Comparison of ENCODE assay signal across 8 cellular contexts in genomic region chr20:4171538-4172116, GRCh38. TPM values are rescaled to one million over a fixed set of nuclear protein-coding genes. Genes with fewer than 3 reads are reported as not detected.
DNase-seq lines count a peak whose midpoint lies in the region; ATAC-seq and TF ChIP-seq lines count a peak whose summit lies in the region.

No MANE protein-coding gene starts in this region.

- no peaks in the 10 kb centered on the region for H3K9me3 Mint-ChIP-seq in CD8-positive, alpha-beta memory T cell

- DNase-seq in CD8-positive, alpha-beta memory T cell, result no peak
- DNase-seq in Peyer's patch, result peak in 1 of 3 donors; percentile 69
- DNase-seq in epithelial cell of prostate (ENCODE audit: low read depth, low spot score), result no peak
- DNase-seq in COR-L47 (lab: John Stamatoyannopoulos, UW), result no peak
- no peak for DNase-seq in NCI-H2227 (lab: John Stamatoyannopoulos, UW; ENCODE audit: unreplicated experiment)
- DNase-seq in DMS153 (lab: John Stamatoyannopoulos, UW), result no peak

- CTCF ChIA-PET in CD8-positive, alpha-beta memory T cell (lab: Charles Lee), result no interaction called here

- H3K27me3 ChIP-seq in CD8-positive, alpha-beta memory T cell (ENCODE audit: insufficient read depth, low read length, poor library complexity, severe bottlenecking), result no peaks in the 10 kb centered on the region
- H3K27me3 ChIP-seq in Peyer's patch, result no peaks in the 10 kb centered on the region
- peaks cover 44% of the 10 kb centered on the region for H3K27me3 ChIP-seq in neutrophil

- no peaks in the 10 kb centered on the region for H3K36me3 ChIP-seq in CD8-positive, alpha-beta memory T cell (ENCODE audit: insufficient read depth, low read length)
- H3K36me3 ChIP-seq in Peyer's patch, result peaks cover 0 to 6% (median 0%) of the 10 kb centered on the region in 3 donors
- no peaks in the 10 kb centered on the region for H3K36me3 ChIP-seq in neutrophil

- no peaks in the 10 kb centered on the region for H3K36me3 Mint-ChIP-seq in CD8-positive, alpha-beta memory T cell

- no peak for TF ChIP-seq POLR2A in Peyer's patch (IDR thresholded peaks at IDR 0.05)

- H3K4me1 Mint-ChIP-seq in CD8-positive, alpha-beta memory T cell, result peaks cover 14 to 38% (median 18%) of the 10 kb centered on the region in 3 donors

- TF ChIP-seq CTCF in Peyer's patch (IDR thresholded peaks at IDR 0.05) (no peak), neutrophil (IDR thresholded peaks at IDR 0.05) (no peak)

- H3K27ac Mint-ChIP-seq in CD8-positive, alpha-beta memory T cell, result peak overlapping the region; percentile 65 to 86 (median 78)

- H3K4me1 ChIP-seq in CD8-positive, alpha-beta memory T cell (ENCODE audit: insufficient read depth, low read length), result peaks cover 15% of the 10 kb centered on the region
- H3K4me1 ChIP-seq in Peyer's patch, result peaks cover 0 to 32% (median 5%) of the 10 kb centered on the region in 4 donors
- H3K4me1 ChIP-seq in neutrophil (ENCODE audit: control insufficient read depth in 1 of 2, insufficient read depth in 1 of 2, low read depth in 1 of 2, low read length in 1 of 2), result peaks cover 7 to 9% of the 10 kb centered on the region in 2 experiments

- ATAC-seq in HG02852 (IDR thresholded peaks at IDR 0.05; ENCODE audit: unreplicated experiment), result no peak

- H3K4me3 ChIP-seq in CD8-positive, alpha-beta memory T cell (ENCODE audit: low read length), result peak overlapping the region; percentile 76
- peak overlapping the region; percentile 45 to 57 (median 54) for H3K4me3 ChIP-seq in Peyer's patch
- H3K4me3 ChIP-seq in neutrophil (ENCODE audit: low read depth in 1 of 2, low read length in 1 of 2), result peak overlapping the region; percentile 57 to 71

- peaks cover 0 to 2% of the 10 kb centered on the region in 2 donors for H3K27me3 Mint-ChIP-seq in CD8-positive, alpha-beta memory T cell

- POLR2A ChIA-PET in CD8-positive, alpha-beta memory T cell (lab: Charles Lee), result interaction anchor here (0.8 kb wide), 1 partner anchor 404 kb away, joined by 3 read pairs; the partner anchor contains the start of gene ADISSP

- peak overlapping the region; percentile 60 to 90 (median 68) for H3K4me3 Mint-ChIP-seq in CD8-positive, alpha-beta memory T cell

- peak overlapping the region; percentile 35 for H3K27ac ChIP-seq in CD8-positive, alpha-beta memory T cell (ENCODE audit: low read depth, low read length)
- H3K27ac ChIP-seq in Peyer's patch, result peak overlapping the region; percentile 31 to 68 (median 50)
- H3K27ac ChIP-seq in epithelial cell of prostate, result peak overlapping the region; percentile 58
- H3K27ac ChIP-seq in neutrophil, result no peak overlapping the region

- no peaks in the 10 kb centered on the region for H3K9me3 ChIP-seq in CD8-positive, alpha-beta memory T cell (ENCODE audit: low read length)
- H3K9me3 ChIP-seq in Peyer's patch (no peaks in the 10 kb centered on the region), neutrophil (no peaks in the 10 kb centered on the region)

RNA-seq across cellular contexts. Expression of gene SMOX, which starts 23.0 kb away (rescaled TPM):
- total RNA-seq in CD8-positive, alpha-beta memory T cell, result 1 to 10 TPM; 4.8 to 5.0 TPM
- not detected for polyA plus RNA-seq in CD8-positive, alpha-beta memory T cell
- 10 to 100 TPM in 2 of 4 donors, 1 to 10 TPM in 2; 6.0 to 19.8 (median 11.2) TPM for total RNA-seq in Peyer's patch
